ENCODE assay signal across 8 cellular contexts in the genomic region with DNA sequence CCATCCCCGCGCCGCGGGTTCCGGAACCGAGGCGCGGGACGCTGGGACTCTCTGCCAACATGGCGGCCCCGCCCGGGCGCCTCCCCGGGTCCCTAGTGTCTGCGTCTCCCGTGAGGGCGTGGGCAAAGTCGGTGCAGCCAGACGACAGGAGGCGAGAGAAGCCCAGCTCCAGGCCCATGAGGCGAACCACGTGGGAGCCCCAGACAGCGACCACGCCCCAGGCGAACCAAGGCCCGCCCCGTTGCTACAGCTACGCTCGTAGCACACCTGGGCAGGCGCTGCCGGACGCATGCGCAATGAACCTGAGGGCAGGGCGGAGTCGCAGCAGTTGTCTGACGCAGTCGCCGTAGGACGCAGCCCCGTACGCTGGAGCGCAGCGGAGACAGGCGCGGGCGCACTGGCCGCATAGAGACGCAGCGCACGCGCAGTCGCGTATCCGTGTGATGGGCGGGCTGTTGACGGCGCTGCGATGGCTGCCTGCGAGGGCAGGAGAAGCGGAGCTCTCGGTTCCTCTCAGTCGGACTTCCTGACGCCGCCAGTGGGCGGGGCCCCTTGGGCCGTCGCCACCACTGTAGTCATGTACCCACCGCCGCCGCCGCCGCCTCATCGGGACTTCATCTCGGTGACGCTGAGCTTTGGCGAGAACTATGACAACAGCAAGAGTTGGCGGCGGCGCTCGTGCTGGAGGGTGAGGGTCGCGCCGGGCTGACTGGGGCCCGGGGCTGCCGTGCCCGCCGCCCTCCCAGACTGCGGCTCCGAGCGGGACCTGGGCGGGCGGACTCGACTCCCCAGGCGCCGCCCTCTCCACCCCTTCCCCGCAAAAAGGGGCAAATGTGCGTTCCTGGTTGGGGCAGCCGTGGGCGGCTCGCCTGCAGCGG. TPM values are rescaled to one million over a fixed set of nuclear protein-coding genes. Genes with fewer than 3 reads are reported as not detected.
DNase-seq lines count a peak whose midpoint lies in the region; ATAC-seq and TF ChIP-seq lines count a peak whose summit lies in the region.

A gene (plus strand): TSS at position 455 of the 878 bp plus-strand sequence. CDS start 15 bp downstream, at position 470.

- H3K9me3 ChIP-seq in SK-N-SH: no peaks in the 10 kb centered on the region

- peaks cover 15% of the 10 kb centered on the region; the same call in 1 of the 2 replicates for H3K79me2 ChIP-seq in SK-N-SH (ENCODE audit: insufficient read depth)

- peak within 1 kb of the TSS; percentile 69; the same call in 1 of the 2 replicates for H2AFZ ChIP-seq in SK-N-SH (ENCODE audit: low read depth)

- no peak for TF ChIP-seq EP300 in SK-N-SH (IDR thresholded peaks at IDR 0.05; ENCODE audit: borderline replicate concordance in 1 of 2, low read depth in 1 of 2, low read length in 1 of 2)

- H3K27ac ChIP-seq in SK-N-SH (ENCODE audit: low read depth in 2 of 2, low read length in 1 of 2): peak within 1 kb of the TSS; percentile 57 to 88

- peak within 1 kb of the TSS; percentile 80 to 93 for H3K4me3 ChIP-seq in SK-N-SH (ENCODE audit: low read depth in 2 of 2, low read length in 1 of 2)

- peak within 1 kb of the TSS; percentile 99 for H3K4me2 ChIP-seq in SK-N-SH

- WGBS in SK-N-SH (ENCODE audit: low lambda C conversion rate): 0% methylated on average over 2 of the region's 101 CpGs

- no peak for TF ChIP-seq CTCF in SK-N-SH (IDR thresholded peaks at IDR 0.05)

- TF ChIP-seq RAD21 in SK-N-SH (IDR thresholded peaks at IDR 0.05; ENCODE audit: low read length): no peak

- H4K20me1 ChIP-seq in SK-N-SH (ENCODE audit: insufficient read depth): no peaks in the 10 kb centered on the region

- DNase-seq in GM04504 (ENCODE audit: low read depth) (peak; percentile 97), NCI-H1048 (lab: John Stamatoyannopoulos, UW) (peak; percentile 99), SK-N-SH (peak; percentile 98), germinal center (ENCODE audit: low spot score) (peak; percentile 98), non-pigmented ciliary epithelial cell (ENCODE audit: low read depth) (peak; percentile 91), superior temporal gyrus (ENCODE audit: extremely low spot score) (peak; percentile 97)
- peak; percentile 100 for DNase-seq in activated naive CD4-positive, alpha-beta T cell treated with anti-CD3 and anti-CD28 coated beads, Interleukin-2, amount 50 U/mL, for 16 hours

- no peaks in the 10 kb centered on the region for H3K27me3 ChIP-seq in SK-N-SH (ENCODE audit: insufficient read depth)

- H3K36me3 ChIP-seq in SK-N-SH (replicated peaks in 1 of 2; ENCODE audit: control insufficient read depth in 1 of 2, insufficient read depth in 2 of 2, low read length in 1 of 2): peaks cover 8 to 11% of the 10 kb centered on the region in 2 experiments

- H3F3A ChIP-seq in SK-N-SH (replicated peaks; ENCODE audit: insufficient read depth): peaks cover 18% of the 10 kb centered on the region

- peaks cover 13 to 21% of the 10 kb centered on the region in 2 experiments for H3K4me1 ChIP-seq in SK-N-SH (ENCODE audit: control insufficient read depth in 1 of 2, insufficient read depth in 2 of 2, low read depth in 1 of 2, low read length in 1 of 2)

- POLR2A ChIA-PET in SK-N-SH (lab: Yijun Ruan, JAX): interaction anchor here (0.6 to 2.1 kb wide), 9 partner anchors 9 to 308 kb away, joined by 3 to 21 read pairs (median 4); a partner anchor contains a TSS

- peak; percentile 79 for ATAC-seq in HG02571 (IDR thresholded peaks at IDR 0.05; ENCODE audit: unreplicated experiment)

- CTCF ChIA-PET in SK-N-SH (lab: Yijun Ruan, JAX): interaction anchor here (0.6 to 2.1 kb wide), 13 partner anchors 9 to 244 kb away, joined by 3 to 17 read pairs (median 4); a partner anchor contains a TSS

- peak within 1 kb of the TSS; percentile 79 for H3K9ac ChIP-seq in SK-N-SH

- no peaks in the 10 kb centered on the region for H3K9me2 ChIP-seq in SK-N-SH

TF ChIP-seq in SK-N-SH, 30 proteins besides CTCF, POLR2A, EP300 and RAD21 (continues in another document):
- TF ChIP-seq SIN3A (IDR thresholded peaks at IDR 0.05; ENCODE audit: borderline replicate concordance, low read depth, low read length): peak; percentile 77
- TF ChIP-seq, protein P1, sequence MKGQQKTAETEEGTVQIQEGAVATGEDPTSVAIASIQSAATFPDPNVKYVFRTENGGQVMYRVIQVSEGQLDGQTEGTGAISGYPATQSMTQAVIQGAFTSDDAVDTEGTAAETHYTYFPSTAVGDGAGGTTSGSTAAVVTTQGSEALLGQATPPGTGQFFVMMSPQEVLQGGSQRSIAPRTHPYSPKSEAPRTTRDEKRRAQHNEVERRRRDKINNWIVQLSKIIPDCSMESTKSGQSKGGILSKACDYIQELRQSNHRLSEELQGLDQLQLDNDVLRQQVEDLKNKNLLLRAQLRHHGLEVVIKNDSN (IDR thresholded peaks at IDR 0.05; ENCODE audit: borderline replicate concordance, low read depth): peak; percentile 77; the same call in 1 of the 2 replicates
- no peak for TF ChIP-seq EZH2phosphoT487 (IDR thresholded peaks at IDR 0.05; ENCODE audit: borderline replicate concordance, low read depth)
- TF ChIP-seq GABPA (IDR thresholded peaks at IDR 0.05; ENCODE audit: low read depth): no peak
- TF ChIP-seq, protein P2, sequence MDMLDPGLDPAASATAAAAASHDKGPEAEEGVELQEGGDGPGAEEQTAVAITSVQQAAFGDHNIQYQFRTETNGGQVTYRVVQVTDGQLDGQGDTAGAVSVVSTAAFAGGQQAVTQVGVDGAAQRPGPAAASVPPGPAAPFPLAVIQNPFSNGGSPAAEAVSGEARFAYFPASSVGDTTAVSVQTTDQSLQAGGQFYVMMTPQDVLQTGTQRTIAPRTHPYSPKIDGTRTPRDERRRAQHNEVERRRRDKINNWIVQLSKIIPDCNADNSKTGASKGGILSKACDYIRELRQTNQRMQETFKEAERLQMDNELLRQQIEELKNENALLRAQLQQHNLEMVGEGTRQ (IDR thresholded peaks at IDR 0.05; ENCODE audit: borderline replicate concordance, low read depth, low read length): peak; percentile 60
- peak; percentile 99 for TF ChIP-seq NRF1 (IDR thresholded peaks at IDR 0.05; ENCODE audit: low read depth, low read length)
- no peak for TF ChIP-seq TEAD4 (IDR thresholded peaks at IDR 0.05; ENCODE audit: borderline replicate concordance, insufficient read depth)
- no peak for TF ChIP-seq SMC3 (IDR thresholded peaks at IDR 0.05; ENCODE audit: low read depth, low read length)
- TF ChIP-seq MEF2A (IDR thresholded peaks at IDR 0.05; ENCODE audit: borderline replicate concordance, low read depth): no peak
- TF ChIP-seq, protein P3, sequence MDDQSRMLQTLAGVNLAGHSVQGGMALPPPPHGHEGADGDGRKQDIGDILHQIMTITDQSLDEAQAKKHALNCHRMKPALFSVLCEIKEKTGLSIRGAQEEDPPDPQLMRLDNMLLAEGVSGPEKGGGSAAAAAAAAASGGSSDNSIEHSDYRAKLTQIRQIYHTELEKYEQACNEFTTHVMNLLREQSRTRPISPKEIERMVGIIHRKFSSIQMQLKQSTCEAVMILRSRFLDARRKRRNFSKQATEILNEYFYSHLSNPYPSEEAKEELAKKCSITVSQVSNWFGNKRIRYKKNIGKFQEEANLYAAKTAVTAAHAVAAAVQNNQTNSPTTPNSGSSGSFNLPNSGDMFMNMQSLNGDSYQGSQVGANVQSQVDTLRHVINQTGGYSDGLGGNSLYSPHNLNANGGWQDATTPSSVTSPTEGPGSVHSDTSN (IDR thresholded peaks at IDR 0.05): 0 out of 2 replicates have a peak, but pooled peaks have one; percentile 5
- TF ChIP-seq RXRA (IDR thresholded peaks at IDR 0.05; ENCODE audit: borderline replicate concordance, low read depth): no peak
- TF ChIP-seq, protein P4, sequence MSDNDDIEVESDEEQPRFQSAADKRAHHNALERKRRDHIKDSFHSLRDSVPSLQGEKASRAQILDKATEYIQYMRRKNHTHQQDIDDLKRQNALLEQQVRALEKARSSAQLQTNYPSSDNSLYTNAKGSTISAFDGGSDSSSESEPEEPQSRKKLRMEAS (IDR thresholded peaks at IDR 0.05; ENCODE audit: low read depth): peak; percentile 91
- TF ChIP-seq NFIC (IDR thresholded peaks at IDR 0.05; ENCODE audit: borderline replicate concordance): no peak
- no peak for TF ChIP-seq CHD2 (IDR thresholded peaks at IDR 0.05; ENCODE audit: low read length, partially characterized antibody)
- TF ChIP-seq, protein P5, sequence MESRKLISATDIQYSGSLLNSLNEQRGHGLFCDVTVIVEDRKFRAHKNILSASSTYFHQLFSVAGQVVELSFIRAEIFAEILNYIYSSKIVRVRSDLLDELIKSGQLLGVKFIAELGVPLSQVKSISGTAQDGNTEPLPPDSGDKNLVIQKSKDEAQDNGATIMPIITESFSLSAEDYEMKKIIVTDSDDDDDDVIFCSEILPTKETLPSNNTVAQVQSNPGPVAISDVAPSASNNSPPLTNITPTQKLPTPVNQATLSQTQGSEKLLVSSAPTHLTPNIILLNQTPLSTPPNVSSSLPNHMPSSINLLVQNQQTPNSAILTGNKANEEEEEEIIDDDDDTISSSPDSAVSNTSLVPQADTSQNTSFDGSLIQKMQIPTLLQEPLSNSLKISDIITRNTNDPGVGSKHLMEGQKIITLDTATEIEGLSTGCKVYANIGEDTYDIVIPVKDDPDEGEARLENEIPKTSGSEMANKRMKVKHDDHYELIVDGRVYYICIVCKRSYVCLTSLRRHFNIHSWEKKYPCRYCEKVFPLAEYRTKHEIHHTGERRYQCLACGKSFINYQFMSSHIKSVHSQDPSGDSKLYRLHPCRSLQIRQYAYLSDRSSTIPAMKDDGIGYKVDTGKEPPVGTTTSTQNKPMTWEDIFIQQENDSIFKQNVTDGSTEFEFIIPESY (IDR thresholded peaks at IDR 0.05; ENCODE audit: borderline replicate concordance, low read depth): no peak
- peak; percentile 89 for TF ChIP-seq TAF1 (IDR thresholded peaks at IDR 0.05; ENCODE audit: borderline replicate concordance, low read depth, low read length)
- no peak for TF ChIP-seq ELF1 (IDR thresholded peaks at IDR 0.05)
- TF ChIP-seq RCOR1 (IDR thresholded peaks at IDR 0.05; ENCODE audit: low read length): 0 out of 2 replicates have a peak, but pooled peaks have one; percentile 5
- TF ChIP-seq YY1 (IDR thresholded peaks at IDR 0.05; ENCODE audit: low read depth): peak; percentile 86

RNA-seq across cellular contexts. Expression of the gene that starts here (rescaled TPM):
- polyA plus RNA-seq in SK-N-SH (2012; rRNA removed): 57.8 and 61.9 TPM in 2 replicates
- polyA plus RNA-seq in SK-N-SH (2012; cell fraction: cytosol; rRNA removed): 27.1 and 44.0 TPM in 2 replicates
- polyA plus RNA-seq in SK-N-SH (2012; cell fraction: nucleus; rRNA removed): 115 and 121 TPM in 2 replicates

Comparison
In these comparisons a context has a peak if more than half of its experiments do, and no peak if none do; other contexts are left out.
1. Peak in every context shown above with its lines: DNase-seq, ATAC-seq, H3K4me3 ChIP-seq and H3K27ac ChIP-seq.